In genomic region chr16:82344157-82344556, GRCh38 we compare ENCODE assay signal across 1 cellular context.
TF ChIP-seq lines count a peak whose summit lies in the region.

No MANE protein-coding gene starts in this region.

TF ChIP-seq in GM23338, 12 proteins besides CTCF, POLR2A, EP300 and RAD21 (continued from another document):
- TF ChIP-seq ZNF462 (CRISPR knock-in tag; IDR thresholded peaks at IDR 0.05), result no peak
- TF ChIP-seq ETS1 (IDR thresholded peaks at IDR 0.05), result no peak
- no peak for TF ChIP-seq STAT1 (IDR thresholded peaks at IDR 0.05; ENCODE audit: unreplicated experiment)
- no peak for TF ChIP-seq NANOG (IDR thresholded peaks at IDR 0.05; ENCODE audit: borderline replicate concordance)
- TF ChIP-seq EZH2 (IDR thresholded peaks at IDR 0.05; ENCODE audit: low read depth, unreplicated experiment), result no peak
